Comparison of ENCODE assay signal across 3 cellular contexts in genomic region chr4:122480023-122480422, GRCh38.
TF ChIP-seq lines count a peak whose summit lies in the region.

No MANE protein-coding gene starts in this region.

TF ChIP-seq in SK-N-SH, 30 proteins besides CTCF, POLR2A, EP300 and RAD21:
- TF ChIP-seq FOXJ3 (CRISPR knock-in tag; IDR thresholded peaks at IDR 0.05) (no peak), MEF2A (IDR thresholded peaks at IDR 0.05; ENCODE audit: borderline replicate concordance, low read depth) (no peak), POLR2AphosphoS5 (IDR thresholded peaks at IDR 0.05; ENCODE audit: low read depth, low read length) (no peak), MAX (IDR thresholded peaks at IDR 0.05; ENCODE audit: low read depth) (no peak), MXI1 (IDR thresholded peaks at IDR 0.05; ENCODE audit: low read depth, low read length) (no peak), FOXM1 (IDR thresholded peaks at IDR 0.05; ENCODE audit: low read depth) (no peak), REST (IDR thresholded peaks at IDR 0.05; ENCODE audit: low read depth, low read length) (no peak), EZH2phosphoT487 (IDR thresholded peaks at IDR 0.05; ENCODE audit: borderline replicate concordance, low read depth) (no peak), IRF3 (IDR thresholded peaks at IDR 0.05; ENCODE audit: low read depth, low read length) (no peak), SMC3 (IDR thresholded peaks at IDR 0.05; ENCODE audit: low read depth, low read length) (no peak), YY1 (IDR thresholded peaks at IDR 0.05; ENCODE audit: low read depth) (no peak)

TF ChIP-seq in SK-N-SH treated with all-trans-retinoic acid at 6 μM for 48 hours, 23 proteins besides CTCF, POLR2A, EP300 and RAD21 (continued from another document):
- TF ChIP-seq TSHZ2 (CRISPR knock-in tag; IDR thresholded peaks at IDR 0.05) (no peak), PATZ1 (CRISPR knock-in tag; IDR thresholded peaks at IDR 0.05; ENCODE audit: borderline replicate concordance) (no peak), ESRRG (CRISPR knock-in tag; IDR thresholded peaks at IDR 0.05) (no peak), ZNF565 (CRISPR knock-in tag; conservative IDR thresholded peaks at IDR 0.05; ENCODE audit: low read depth) (no peak), PPARA (CRISPR knock-in tag; IDR thresholded peaks at IDR 0.05; ENCODE audit: borderline replicate concordance) (no peak), ZFP30 (CRISPR knock-in tag; IDR thresholded peaks at IDR 0.05) (no peak), POU6F1 (CRISPR knock-in tag; IDR thresholded peaks at IDR 0.05; ENCODE audit: borderline replicate concordance, low read depth) (no peak), BACH2 (CRISPR knock-in tag; IDR thresholded peaks at IDR 0.05; ENCODE audit: borderline replicate concordance) (no peak), CSRNP3 (CRISPR knock-in tag; IDR thresholded peaks at IDR 0.05) (no peak), ARNTL (CRISPR knock-in tag; IDR thresholded peaks at IDR 0.05; ENCODE audit: borderline replicate concordance, low read depth) (no peak), RARB (CRISPR knock-in tag; IDR thresholded peaks at IDR 0.05) (no peak), ZNF70 (CRISPR knock-in tag; IDR thresholded peaks at IDR 0.05) (no peak), CREB5 (CRISPR knock-in tag; IDR thresholded peaks at IDR 0.05; ENCODE audit: low read depth) (no peak), ZC3H10 (CRISPR knock-in tag; IDR thresholded peaks at IDR 0.05) (no peak)

TF ChIP-seq in K562, 482 proteins besides CTCF, POLR2A, EP300 and RAD21 (continues in another document):
- TF ChIP-seq ATF6 (CRISPR knock-in tag; IDR thresholded peaks at IDR 0.05), result no peak
- no peak for TF ChIP-seq KLF6 (CRISPR knock-in tag; IDR thresholded peaks at IDR 0.05; ENCODE audit: borderline replicate concordance)
- no peak for TF ChIP-seq ATF4 (CRISPR knock-in tag; IDR thresholded peaks at IDR 0.05)
- no peak for TF ChIP-seq ZNF778 (CRISPR knock-in tag; IDR thresholded peaks at IDR 0.05)
- TF ChIP-seq SPI1 (IDR thresholded peaks at IDR 0.05; ENCODE audit: borderline replicate concordance, low read depth, low read length), result 0 out of 2 replicates have a peak, but pooled peaks have one; percentile 49
- no peak for TF ChIP-seq NCOA6 (IDR thresholded peaks at IDR 0.05)
- TF ChIP-seq ZNF165 (CRISPR knock-in tag; IDR thresholded peaks at IDR 0.05; ENCODE audit: borderline replicate concordance), result no peak
- TF ChIP-seq ATF2 (CRISPR knock-in tag; IDR thresholded peaks at IDR 0.05), result no peak
- TF ChIP-seq TCF7 (IDR thresholded peaks at IDR 0.05; ENCODE audit: borderline replicate concordance), result no peak
- TF ChIP-seq LARP7 (IDR thresholded peaks at IDR 0.05), result no peak
- TF ChIP-seq TEAD1 (CRISPR knock-in tag; IDR thresholded peaks at IDR 0.05), result no peak
- no peak for TF ChIP-seq TCFL5 (CRISPR knock-in tag; conservative IDR thresholded peaks at IDR 0.05)
- TF ChIP-seq TFAM (CRISPR knock-in tag; conservative IDR thresholded peaks at IDR 0.05), result no peak
- TF ChIP-seq ZKSCAN3 (CRISPR knock-in tag; IDR thresholded peaks at IDR 0.05), result no peak
- peak; percentile 88; the same call in 1 of the 2 replicates for TF ChIP-seq RNF2 (IDR thresholded peaks at IDR 0.05)
- no peak for TF ChIP-seq ZNF311 (CRISPR knock-in tag; IDR thresholded peaks at IDR 0.05)
- TF ChIP-seq BRD9 (IDR thresholded peaks at IDR 0.05; ENCODE audit: low read depth, partially characterized antibody), result peak; percentile 41
- TF ChIP-seq TAF7 (tag; IDR thresholded peaks at IDR 0.05), result no peak
- no peak for TF ChIP-seq SRF (CRISPR knock-in tag; IDR thresholded peaks at IDR 0.05)
- no peak for TF ChIP-seq PRPF4 (IDR thresholded peaks at IDR 0.05; ENCODE audit: insufficient read depth, low read depth, low read length, poor library complexity, severe bottlenecking)
- no peak for TF ChIP-seq HNRNPK (IDR thresholded peaks at IDR 0.05; ENCODE audit: low read depth, low read length, poor library complexity, severe bottlenecking)
- no peak for TF ChIP-seq KDM2B (CRISPR knock-in tag; IDR thresholded peaks at IDR 0.05)
- TF ChIP-seq NFIC (IDR thresholded peaks at IDR 0.05), result peak; percentile 62
- TF ChIP-seq ILF3 (IDR thresholded peaks at IDR 0.05; ENCODE audit: borderline replicate concordance), result no peak
- no peak; the same call in 1 of the 2 replicates for TF ChIP-seq DMBX1 (CRISPR knock-in tag; IDR thresholded peaks at IDR 0.05; ENCODE audit: borderline replicate concordance)
- no peak for TF ChIP-seq RAD51 (IDR thresholded peaks at IDR 0.05; ENCODE audit: borderline replicate concordance, low read depth)
- no peak for TF ChIP-seq ZNF175 (CRISPR knock-in tag; IDR thresholded peaks at IDR 0.05; ENCODE audit: low read depth)
- TF ChIP-seq NFIX (CRISPR knock-in tag; IDR thresholded peaks at IDR 0.05; ENCODE audit: low read depth), result no peak
- TF ChIP-seq THRB (CRISPR knock-in tag; conservative IDR thresholded peaks at IDR 0.05), result no peak
- TF ChIP-seq CTBP1 (IDR thresholded peaks at IDR 0.05; ENCODE audit: borderline replicate concordance), result peak; percentile 78; the same call in 1 of the 2 replicates
- no peak for TF ChIP-seq ILK (tag; IDR thresholded peaks at IDR 0.05; ENCODE audit: borderline replicate concordance, low read depth)
- peak in 1 of 2 experiments; percentile 50; a peak in 1 of 4 replicates for TF ChIP-seq RCOR1 (IDR thresholded peaks at IDR 0.05; ENCODE audit: borderline replicate concordance in 1 of 2, low read depth in 2 of 2, low read length in 2 of 2)
- TF ChIP-seq CHD7 (IDR thresholded peaks at IDR 0.05; ENCODE audit: low read depth, low read length), result no peak
- peak; percentile 58 for TF ChIP-seq LEF1 (IDR thresholded peaks at IDR 0.05)
- TF ChIP-seq POLR2H (tag; IDR thresholded peaks at IDR 0.05; ENCODE audit: low read depth), result peak; percentile 59
- 0 out of 2 replicates have a peak, but pooled peaks have one; percentile 16 for TF ChIP-seq ATF7 (IDR thresholded peaks at IDR 0.05)
- peak; percentile 50; the same call in 1 of the 2 replicates for TF ChIP-seq DPF2 (IDR thresholded peaks at IDR 0.05)
- TF ChIP-seq CAMTA2 (CRISPR knock-in tag; conservative IDR thresholded peaks at IDR 0.05), result no peak
- peak; percentile 31; the same call in 1 of the 2 replicates for TF ChIP-seq SOX6 (IDR thresholded peaks at IDR 0.05)
- TF ChIP-seq NCOR1 (IDR thresholded peaks at IDR 0.05), result peak; percentile 6; the same call in 1 of the 2 replicates
- TF ChIP-seq SAP30 (IDR thresholded peaks at IDR 0.05; ENCODE audit: borderline replicate concordance, insufficient read depth, low read depth, low read length, poor library complexity, severe bottlenecking), result no peak
- TF ChIP-seq ARNT (IDR thresholded peaks at IDR 0.05), result no peak
- no peak for TF ChIP-seq NCOA4 (IDR thresholded peaks at IDR 0.05; ENCODE audit: partially characterized antibody)
